Comparison of ENCODE assay signal across 15 cellular contexts in genomic region chr13:70756088-70756487, GRCh38.
DNase-seq lines count a peak whose midpoint lies in the region; ATAC-seq and TF ChIP-seq lines count a peak whose summit lies in the region.
"Had no signal": no experiment of that assay in that cellular context is flagged by ENCODE, and none has a peak within 500 bp of the region (broad histone marks: within the 10 kb centered on the region; RNA-seq: fewer than 3 reads in every experiment).

No MANE protein-coding gene starts in this region.

- H4K20me1 ChIP-seq in SK-N-SH (ENCODE audit: insufficient read depth) = no peaks in the 10 kb centered on the region
- H4K20me1 ChIP-seq: BLaER1 treated with 17β-estradiol and CSF1 and Interleukin-3, amounts not matched to agents 10 nM and 100 nM had no signal

- no peak for ATAC-seq in SK-N-SH treated with all-trans-retinoic acid at 6 μM for 48 hours

- H3K27me3 ChIP-seq in SK-N-SH (ENCODE audit: insufficient read depth) (no peaks in the 10 kb centered on the region), WERI-Rb-1 (ENCODE audit: insufficient read depth, low read depth, severe bottlenecking) (no peaks in the 10 kb centered on the region)
- H3K27me3 ChIP-seq: BLaER1 treated with 17β-estradiol and CSF1 and Interleukin-3, amounts not matched to agents 10 nM and 100 nM had no signal

- DNase-seq in SK-N-SH (no peak), NCI-H82 (lab: John Stamatoyannopoulos, UW) (peak; percentile 73), WERI-Rb-1 (no peak), erythroblast (lab: John Stamatoyannopoulos, UW) (no peak), ACHN (no peak)
- DNase-seq: 8988T; AML-193; CD4-positive, alpha-beta memory T cell; CD8-positive, alpha-beta memory T cell; COR-L47; DMS79 treated with DMSO at 0.1 percent for 48 hours; GF-D8 had no signal

- no peak for TF ChIP-seq POLR2A in erythroblast (IDR thresholded peaks at IDR 0.05; ENCODE audit: low read length)

- peaks cover 0 to 7% of the 10 kb centered on the region in 2 experiments; a peak in 2 of 4 replicates for H3K4me1 ChIP-seq in SK-N-SH (ENCODE audit: control insufficient read depth in 1 of 2, insufficient read depth in 2 of 2, low read depth in 1 of 2, low read length in 1 of 2)
- H3K4me1 ChIP-seq: BLaER1 treated with 17β-estradiol and CSF1 and Interleukin-3, amounts not matched to agents 10 nM and 100 nM had no signal

- H3K9me3 ChIP-seq in SK-N-SH (no peaks in the 10 kb centered on the region), WERI-Rb-1 (ENCODE audit: severe bottlenecking) (no peaks in the 10 kb centered on the region)
- H3K9me3 ChIP-seq: BLaER1 treated with 17β-estradiol and CSF1 and Interleukin-3, amounts not matched to agents 10 nM and 100 nM had no signal

- no peak overlapping the region for H3K4me2 ChIP-seq in SK-N-SH
- H3K4me2 ChIP-seq: BLaER1 treated with 17β-estradiol and CSF1 and Interleukin-3, amounts not matched to agents 10 nM and 100 nM had no signal

- no peaks in the 10 kb centered on the region for H3K36me3 ChIP-seq in SK-N-SH (replicated peaks in 1 of 2; ENCODE audit: control insufficient read depth in 1 of 2, insufficient read depth in 2 of 2, low read length in 1 of 2)
- H3K36me3 ChIP-seq in WERI-Rb-1 = no peaks in the 10 kb centered on the region
- H3K36me3 ChIP-seq: BLaER1 treated with 17β-estradiol and CSF1 and Interleukin-3, amounts not matched to agents 10 nM and 100 nM had no signal

- POLR2A ChIA-PET in SK-N-SH (lab: Yijun Ruan, JAX) = no interaction called here

- H3K79me2 ChIP-seq in SK-N-SH (ENCODE audit: insufficient read depth) = no peaks in the 10 kb centered on the region

- H3K9ac ChIP-seq in SK-N-SH = no peak overlapping the region
- H3K9ac ChIP-seq: BLaER1 treated with 17β-estradiol and CSF1 and Interleukin-3, amounts not matched to agents 10 nM and 100 nM had no signal

- no peaks in the 10 kb centered on the region for H3K9me2 ChIP-seq in SK-N-SH

- TF ChIP-seq CTCF in SK-N-SH (IDR thresholded peaks at IDR 0.05) (no peak), WERI-Rb-1 (IDR thresholded peaks at IDR 0.05; ENCODE audit: low read depth, low read length) (no peak)

- H3K4me3 ChIP-seq in SK-N-SH (ENCODE audit: low read depth in 2 of 2, low read length in 1 of 2) = no peak overlapping the region
- H3K4me3 ChIP-seq in WERI-Rb-1 (ENCODE audit: low read depth, low read length) = no peak overlapping the region
- H3K4me3 ChIP-seq: BLaER1 treated with 17β-estradiol and CSF1 and Interleukin-3, amounts not matched to agents 10 nM and 100 nM had no signal

- CTCF ChIA-PET in SK-N-SH (lab: Yijun Ruan, JAX) = interaction anchor here (0.8 to 1.1 kb wide), 3 partner anchors 9 to 21 kb away, joined by 3 to 4 read pairs (median 3); no protein-coding TSS in a partner anchor

- H2AFZ ChIP-seq in SK-N-SH (ENCODE audit: low read depth) = no peak overlapping the region

- TF ChIP-seq EP300 in SK-N-SH (IDR thresholded peaks at IDR 0.05; ENCODE audit: borderline replicate concordance in 1 of 2, low read depth in 1 of 2, low read length in 1 of 2) = peak in 1 of 2 experiments; percentile 60; a peak in 1 of 4 replicates

- in situ Hi-C loops in ACHN (cut with HindIII; ENCODE audit: low pct_ligation_motif_present, low pct_unique_long_range_greater_than_20kb, low sequenced_read_pairs) = no loop called here

- H3K27ac ChIP-seq in SK-N-SH (ENCODE audit: low read depth in 2 of 2, low read length in 1 of 2) (peak overlapping the region in 1 of 2 experiments; percentile 64; a peak in 2 of 4 replicates), WERI-Rb-1 (peak overlapping the region; percentile 77)
- H3K27ac ChIP-seq: BLaER1 treated with 17β-estradiol and CSF1 and Interleukin-3, amounts not matched to agents 10 nM and 100 nM; C4-2B had no signal

- no peak for TF ChIP-seq RAD21 in SK-N-SH (IDR thresholded peaks at IDR 0.05; ENCODE audit: low read length)

- no peaks in the 10 kb centered on the region for H3F3A ChIP-seq in SK-N-SH (replicated peaks; ENCODE audit: insufficient read depth)

TF ChIP-seq in SK-N-SH, 30 proteins besides CTCF, POLR2A, EP300 and RAD21:
- TF ChIP-seq MAX (IDR thresholded peaks at IDR 0.05; ENCODE audit: low read depth) (no peak), GATA2 (CRISPR knock-in tag; IDR thresholded peaks at IDR 0.05) (peak; percentile 52; the same call in 1 of the 2 replicates), SMC3 (IDR thresholded peaks at IDR 0.05; ENCODE audit: low read depth, low read length) (no peak)

TF ChIP-seq in SK-N-SH treated with all-trans-retinoic acid at 6 μM for 48 hours, 23 proteins besides CTCF, POLR2A, EP300 and RAD21:
- TF ChIP-seq ISL1 (CRISPR knock-in tag; IDR thresholded peaks at IDR 0.05) = no peak
- TF ChIP-seq SNAI2 (CRISPR knock-in tag; IDR thresholded peaks at IDR 0.05) = no peak
- no peak for TF ChIP-seq CSRNP3 (CRISPR knock-in tag; IDR thresholded peaks at IDR 0.05)
TF ChIP-seq in SK-N-SH treated with all-trans-retinoic acid at 6 μM for 48 hours: peak in this region for 0.
